ENCODE assay signal across 24 cellular contexts in genomic region chr17:50033316-50033715, GRCh38. TPM values are rescaled to one million over a fixed set of nuclear protein-coding genes. Genes with fewer than 3 reads are reported as not detected.
DNase-seq lines count a peak whose midpoint lies in the region; ATAC-seq and TF ChIP-seq lines count a peak whose summit lies in the region.
"Had no signal": no experiment of that assay in that cellular context is flagged by ENCODE, and none has a peak within 500 bp of the region (broad histone marks: within the 10 kb centered on the region; RNA-seq: fewer than 3 reads in every experiment).

No MANE protein-coding gene starts in this region.

- H3K9me3 ChIP-seq in mammary epithelial cell (replicated peaks; ENCODE audit: insufficient read depth, low read length) (no peaks in the 10 kb centered on the region), esophagus muscularis mucosa (no peaks in the 10 kb centered on the region), aorta (ENCODE audit: control insufficient read depth, low read length) (no peaks in the 10 kb centered on the region), left ventricle myocardium inferior (replicated peaks) (no peaks in the 10 kb centered on the region)

- no peak for TF ChIP-seq CTCF in mammary epithelial cell (conservative IDR thresholded peaks at IDR 0.05 in 1 of 2, IDR thresholded peaks at IDR 0.05 in 1 of 2; ENCODE audit: extremely low read depth in 1 of 2, insufficient read depth in 1 of 2, low read depth in 1 of 2, low read length in 2 of 2)
- no peak for TF ChIP-seq CTCF in MCF 10A (IDR thresholded peaks at IDR 0.05; ENCODE audit: unreplicated experiment)
- no peak for TF ChIP-seq CTCF in esophagus muscularis mucosa (IDR thresholded peaks at IDR 0.05)
- no peak for TF ChIP-seq CTCF in left ventricle myocardium inferior (IDR thresholded peaks at IDR 0.05; ENCODE audit: borderline replicate concordance)

- CTCF ChIA-PET in mammary epithelial cell (lab: Charles Lee; ENCODE audit: low non-redundant PET) = no interaction called here
- CTCF ChIA-PET in MCF 10A (lab: Yijun Ruan, JAX) = no interaction called here

- H3K27me3 ChIP-seq in mammary epithelial cell (ENCODE audit: insufficient read depth, low read length) = no peaks in the 10 kb centered on the region
- H3K27me3 ChIP-seq in esophagus muscularis mucosa = no peaks in the 10 kb centered on the region
- no peaks in the 10 kb centered on the region for H3K27me3 ChIP-seq in aorta (ENCODE audit: control insufficient read depth in 1 of 2, insufficient read depth in 2 of 2, low read length in 1 of 2)
- peaks cover 9% of the 10 kb centered on the region for H3K27me3 ChIP-seq in left ventricle myocardium inferior (ENCODE audit: low read depth)

- no peaks in the 10 kb centered on the region for H4K20me1 ChIP-seq in mammary epithelial cell (ENCODE audit: insufficient read depth, low read length)

- in situ Hi-C loops in mammary epithelial cell (cut with MboI; ENCODE audit: low sequenced_read_pairs in 2 of 2) = no loop called here

- dilution Hi-C loops in mammary epithelial cell (cut with HindIII; ENCODE audit: low sequenced_read_pairs) = no loop called here

- no peak for DNase-seq in mammary epithelial cell
- DNase-seq in MCF 10A (ENCODE audit: unreplicated experiment) = no peak
- no peak for DNase-seq in esophagus muscularis mucosa (ENCODE audit: extremely low spot score)
- peak; percentile 50 for DNase-seq in myocyte (ENCODE audit: low read depth)
- peak; percentile 76 to 85 for DNase-seq in aorta
- no peak for DNase-seq in left ventricle myocardium inferior
- DNase-seq: activated CD4-positive, alpha-beta T cell treated with anti-CD3 and anti-CD28 coated beads for 4 hours; activated CD8-positive, alpha-beta memory T cell treated with anti-CD3 and anti-CD28 coated beads, Interleukin-2, amount 50 U/mL, for 48 hours; activated gamma-delta T cell treated with Interleukin-2 at 50 U/mL for 16 hours; anterior cingulate cortex; C1 segment of cervical spinal cord; cortex of kidney; DMS153; GOT3; naive thymus-derived CD4-positive, alpha-beta T cell; NCI-H1930; NK-92 treated with Interleukin-12 subunit alpha and Interleukin-12 subunit beta, amount 100 ng/mL, for 24 hours; stimulated activated CD4-positive, alpha-beta T cell treated with anti-CD3 and anti-CD28 coated beads, Interleukin-4, amount 100 ng/mL, for 24 hours had no signal

- 57% methylated on average over 6 of the region's 6 CpGs for WGBS in mammary epithelial cell (ENCODE audit: low coverage, missing lambda C conversion rate)
- WGBS in esophagus muscularis mucosa = 54% methylated on average over 6 of the region's 6 CpGs
- 7% methylated on average over 6 of the region's 6 CpGs for WGBS in aorta, 2 donors

- no peak for TF ChIP-seq EP300 in esophagus muscularis mucosa (IDR thresholded peaks at IDR 0.05)

- no peak overlapping the region for H3K4me2 ChIP-seq in mammary epithelial cell (ENCODE audit: insufficient read depth, low read depth, low read length)
- H3K4me2 ChIP-seq: smooth muscle cell had no signal

- ATAC-seq in aorta (ENCODE audit: low FRiP score) (peak; percentile 12), GM21423 (IDR thresholded peaks at IDR 0.05; ENCODE audit: unreplicated experiment) (no peak), HG03175 (IDR thresholded peaks at IDR 0.05; ENCODE audit: unreplicated experiment) (no peak)
- ATAC-seq: left lobe of liver; naive thymus-derived CD4-positive, alpha-beta T cell had no signal

- H2AFZ ChIP-seq in mammary epithelial cell (ENCODE audit: low read depth, low read length) = peak overlapping the region; percentile 51

- no peak overlapping the region for H3K27ac ChIP-seq in mammary epithelial cell (ENCODE audit: insufficient read depth, low read depth, low read length)
- peak overlapping the region in 3 of 4 donors; percentile 13 to 33 (median 20) for H3K27ac ChIP-seq in esophagus muscularis mucosa (replicated peaks in 1 of 4)
- peak overlapping the region in 1 of 2 donors; percentile 23 for H3K27ac ChIP-seq in aorta (ENCODE audit: low read depth in 1 of 2, low read length in 2 of 2)
- H3K27ac ChIP-seq in left ventricle myocardium inferior (replicated peaks) = no peak overlapping the region
- H3K27ac ChIP-seq: 22Rv1 had no signal

- TF ChIP-seq POLR2A in esophagus muscularis mucosa (IDR thresholded peaks at IDR 0.05; ENCODE audit: low read depth) = no peak

- H3K36me3 ChIP-seq in mammary epithelial cell (ENCODE audit: insufficient read depth, low read length) (no peaks in the 10 kb centered on the region), esophagus muscularis mucosa (no peaks in the 10 kb centered on the region), aorta (ENCODE audit: control insufficient read depth in 1 of 2, insufficient read depth in 2 of 2, low read length in 1 of 2) (no peaks in the 10 kb centered on the region), left ventricle myocardium inferior (no peaks in the 10 kb centered on the region)

- H3K27me3 Mint-ChIP-seq in MCF 10A (ENCODE audit: insufficient read depth, unreplicated experiment) = no peaks in the 10 kb centered on the region

- BruUV-seq in mammary epithelial cell (replicated peaks; lab: Mats Ljungman, UMichigan) (no TSS peak), MCF 10A (replicated peaks; lab: Mats Ljungman, UMichigan) (no TSS peak)

- no peak overlapping the region for H3K27ac Mint-ChIP-seq in MCF 10A (ENCODE audit: low read depth, unreplicated experiment)
- H3K27ac Mint-ChIP-seq: naive thymus-derived CD4-positive, alpha-beta T cell had no signal

- H3K4me3 Mint-ChIP-seq in MCF 10A (ENCODE audit: unreplicated experiment) = no peak overlapping the region
- H3K4me3 Mint-ChIP-seq: naive thymus-derived CD4-positive, alpha-beta T cell had no signal

- H3K4me1 ChIP-seq in mammary epithelial cell (ENCODE audit: insufficient read depth, low read length) (peaks cover 33% of the 10 kb centered on the region), esophagus muscularis mucosa (peaks cover 9 to 62% (median 54%) of the 10 kb centered on the region in 4 donors), aorta (ENCODE audit: control insufficient read depth in 1 of 2, insufficient read depth in 2 of 2, low read length in 2 of 2) (no peaks in the 10 kb centered on the region), left ventricle myocardium inferior (peaks cover 7% of the 10 kb centered on the region)

- peaks cover 33% of the 10 kb centered on the region for H3K4me1 Mint-ChIP-seq in MCF 10A (ENCODE audit: insufficient read depth, unreplicated experiment)

- H3K79me2 ChIP-seq in mammary epithelial cell (ENCODE audit: insufficient read depth, low read length) = no peaks in the 10 kb centered on the region

- no peak overlapping the region for H3K9ac ChIP-seq in mammary epithelial cell (ENCODE audit: insufficient read depth, low read length)

- no peaks in the 10 kb centered on the region for H3K9me3 Mint-ChIP-seq in MCF 10A (ENCODE audit: unreplicated experiment)
- H3K9me3 Mint-ChIP-seq: naive thymus-derived CD4-positive, alpha-beta T cell had no signal

- no peak overlapping the region for H3K4me3 ChIP-seq in mammary epithelial cell (replicated peaks in 1 of 3; ENCODE audit: insufficient read depth in 1 of 3, low read depth in 2 of 3, low read length in 3 of 3)
- H3K4me3 ChIP-seq in esophagus muscularis mucosa = no peak overlapping the region
- no peak overlapping the region for H3K4me3 ChIP-seq in aorta (ENCODE audit: low read length in 2 of 2)
- H3K4me3 ChIP-seq in left ventricle myocardium inferior = no peak overlapping the region
- H3K4me3 ChIP-seq: smooth muscle cell had no signal

- no peaks in the 10 kb centered on the region for H3K36me3 Mint-ChIP-seq in MCF 10A (ENCODE audit: insufficient read depth, unreplicated experiment)
- H3K36me3 Mint-ChIP-seq: naive thymus-derived CD4-positive, alpha-beta T cell had no signal

- intact Hi-C loops in mammary epithelial cell (cut with micrococcal nuclease) (no loop called here), MCF 10A (cut with micrococcal nuclease) (no loop called here), esophagus muscularis mucosa (cut with DNase I) (no loop called here), aorta (cut with DNase I) (no loop called here), left ventricle myocardium inferior (cut with micrococcal nuclease) (no loop called here)

- POLR2A ChIA-PET in MCF 10A (lab: Yijun Ruan, JAX) = interaction anchor here (0.6 to 15.8 kb wide), 3 partner anchors 22 to 1118 kb away, joined by 3 to 329 read pairs (median 4); partner anchors contain the start of gene ITGA3

RNA-seq across cellular contexts. Expression of gene ITGA3, which starts 22.6 kb away (rescaled TPM):
- total RNA-seq in mammary epithelial cell (1,000 to 10,000 TPM; 1,418 to 2,030 TPM), MCF 10A (2022) (588 and 717 TPM in 2 replicates), esophagus muscularis mucosa (10 to 100 TPM; 38.9 to 96.7 (median 58.6) TPM), myocyte (264 and 289 TPM in 2 replicates), aorta (100 to 1,000 TPM; 113 to 150 TPM), left ventricle myocardium inferior (17.0 TPM)
- polyA plus RNA-seq in mammary epithelial cell (1,026 TPM), aorta (100 to 1,000 TPM in 1 of 2 donors, 10 to 100 TPM in 1; 48.1 to 159 TPM)
- 2,074 TPM for polyA minus RNA-seq in mammary epithelial cell
- 485 TPM for polyA plus RNA-seq in myocyte (2012)

RNA-seq across cellular contexts. Expression of gene DLX3, which starts 38.3 kb away (rescaled TPM):
- total RNA-seq in mammary epithelial cell = under 1 TPM; 0.33 to 0.42 TPM
- 0.18 TPM for polyA plus RNA-seq in mammary epithelial cell
- not detected for polyA minus RNA-seq in mammary epithelial cell
- not detected in 2 replicates for total RNA-seq in MCF 10A (2022)
- under 1 TPM in 1 of 4 donors, not detected in 3; 0.32 TPM for total RNA-seq in esophagus muscularis mucosa
- 0.13 and 1.1 TPM in 2 replicates for total RNA-seq in myocyte
- 0.05 TPM for polyA plus RNA-seq in myocyte (2012)
- total RNA-seq in aorta = 1 to 10 TPM in 1 of 2 donors, under 1 TPM in 1; 0.18 to 1.3 TPM
- 1 to 10 TPM in 1 of 2 donors, under 1 TPM in 1; 0.41 to 1.0 TPM for polyA plus RNA-seq in aorta
- total RNA-seq in left ventricle myocardium inferior = not detected
- total RNA-seq: endothelial cell of umbilical vein; left lobe of liver; naive thymus-derived CD4-positive, alpha-beta T cell had no signal
- polyA plus RNA-seq: endothelial cell of umbilical vein; naive thymus-derived CD4-positive, alpha-beta T cell had no signal

Comparison
In these comparisons a context has a peak if more than half of its experiments do, and no peak if none do; other contexts are left out.
1. DNase-seq: peak in myocyte (single experiment) and aorta (2 of 2); none in mammary epithelial cell (single experiment), MCF 10A (single experiment), esophagus muscularis mucosa (single experiment) and left ventricle myocardium inferior (single experiment).
2. H3K27ac ChIP-seq: peak in esophagus muscularis mucosa (3 of 4); none in mammary epithelial cell (single experiment) and left ventricle myocardium inferior (single experiment).